Comparison of ENCODE assay signal across 8 cellular contexts in genomic region chr15:70474682-70475438, GRCh38.
DNase-seq lines count a peak whose midpoint lies in the region; ATAC-seq and TF ChIP-seq lines count a peak whose summit lies in the region.

No MANE protein-coding gene starts in this region.

- peak overlapping the region; percentile 5 for H3K4me3 ChIP-seq in GM12875 (ENCODE audit: low read depth, low read length)
- peak overlapping the region; percentile 6 for H3K4me3 ChIP-seq in astrocyte of the cerebellum (ENCODE audit: low read depth, low read length)
- peak overlapping the region; percentile 51 to 64 for H3K4me3 ChIP-seq in stomach smooth muscle (ENCODE audit: low read length in 2 of 2)

- in situ Hi-C loops in astrocyte of the cerebellum (cut with HindIII; ENCODE audit: low sequenced_read_pairs) = no loop called here

- no peak overlapping the region for H3K9ac ChIP-seq in stomach smooth muscle (ENCODE audit: low read length in 2 of 2)

- TF ChIP-seq CTCF in GM12875 (IDR thresholded peaks at IDR 0.05; ENCODE audit: borderline replicate concordance, insufficient read depth, low read depth, low read length) (no peak), astrocyte of the cerebellum (IDR thresholded peaks at IDR 0.05; ENCODE audit: low read depth, low read length, missing control alignments) (no peak)

- ATAC-seq in HG03139 (IDR thresholded peaks at IDR 0.05; ENCODE audit: unreplicated experiment) = no peak
- no peak for ATAC-seq in GM21529 (IDR thresholded peaks at IDR 0.05; ENCODE audit: unreplicated experiment)

- H3K4me1 ChIP-seq in stomach smooth muscle (ENCODE audit: control insufficient read depth, insufficient read depth, low read length) = peaks cover 17% of the 10 kb centered on the region

- DNase-seq in NCI-H774 (lab: John Stamatoyannopoulos, UW) (peak; percentile 74), astrocyte of the cerebellum (ENCODE audit: low read depth) (peak; percentile 100), iris pigment epithelial cell (ENCODE audit: low read depth) (peak; percentile 93), SKM-1 (lab: John Stamatoyannopoulos, UW; ENCODE audit: unreplicated experiment) (no peak)

- no peaks in the 10 kb centered on the region for H3K9me3 ChIP-seq in stomach smooth muscle (ENCODE audit: control insufficient read depth in 2 of 2, low read length in 2 of 2)

- no peaks in the 10 kb centered on the region for H3K27me3 ChIP-seq in stomach smooth muscle (ENCODE audit: control insufficient read depth in 1 of 2, insufficient read depth in 2 of 2, low read length in 2 of 2)

- H3K36me3 ChIP-seq in stomach smooth muscle (ENCODE audit: control insufficient read depth in 2 of 2, insufficient read depth in 2 of 2, low read length in 2 of 2) = no peaks in the 10 kb centered on the region

- H3K27ac ChIP-seq in stomach smooth muscle (ENCODE audit: low read length) = peak overlapping the region; percentile 46

Comparison
In these comparisons a context has a peak if more than half of its experiments do, and no peak if none do; other contexts are left out.
1. H3K4me3 ChIP-seq: peak in every context shown above with its lines; median percentile 58 in stomach smooth muscle; 6 in astrocyte of the cerebellum; 5 in GM12875.